ENCODE assay signal across 8 cellular contexts in genomic region chr6:84422380-84422968, GRCh38.
DNase-seq lines count a peak whose midpoint lies in the region; ATAC-seq and TF ChIP-seq lines count a peak whose summit lies in the region.

No MANE protein-coding gene starts in this region.

- TF ChIP-seq POLR2A in esophagus squamous epithelium (IDR thresholded peaks at IDR 0.05) (no peak), sigmoid colon (IDR thresholded peaks at IDR 0.05) (no peak)

- peaks cover 8% of the 10 kb centered on the region for H3K4me1 Mint-ChIP-seq in neural crest cell

- no peaks in the 10 kb centered on the region for H3K36me3 Mint-ChIP-seq in neural crest cell (ENCODE audit: low read depth)

- H3K27ac Mint-ChIP-seq in neural crest cell (ENCODE audit: unreplicated experiment): no peak overlapping the region

- H3K9me3 Mint-ChIP-seq in neural crest cell: no peaks in the 10 kb centered on the region

- H3K4me3 Mint-ChIP-seq in neural crest cell: no peak overlapping the region

- peak in 5 of 6 experiments; percentile 23 to 42 (median 32) for TF ChIP-seq CTCF in esophagus squamous epithelium (IDR thresholded peaks at IDR 0.05)
- peak; percentile 84 for TF ChIP-seq CTCF in neural crest cell (conservative IDR thresholded peaks at IDR 0.05)
- TF ChIP-seq CTCF in sigmoid colon (IDR thresholded peaks at IDR 0.05): peak in 1 of 4 experiments; percentile 4

- H3K4me3 ChIP-seq in esophagus squamous epithelium (no peak overlapping the region), sigmoid colon (no peak overlapping the region)

- intact Hi-C loops in esophagus squamous epithelium (cut with DNase I) (loop anchor here (10.0 kb wide), 1 partner anchor 352 kb away; no protein-coding TSS in a partner anchor), sigmoid colon (cut with DNase I) (no loop called here)

- H3K36me3 ChIP-seq in esophagus squamous epithelium: no peaks in the 10 kb centered on the region
- no peaks in the 10 kb centered on the region for H3K36me3 ChIP-seq in sigmoid colon

- H3K27ac ChIP-seq in esophagus squamous epithelium (no peak overlapping the region), sigmoid colon (no peak overlapping the region)

- ATAC-seq in HG02938 (IDR thresholded peaks at IDR 0.05; ENCODE audit: unreplicated experiment) (peak; percentile 84), HG02870 (IDR thresholded peaks at IDR 0.05; ENCODE audit: unreplicated experiment) (no peak)

- H3K27me3 ChIP-seq in esophagus squamous epithelium (peaks cover 0 to 44% (median 0%) of the 10 kb centered on the region in 4 donors), sigmoid colon (peaks cover 0 to 22% (median 0%) of the 10 kb centered on the region in 3 donors)

- peaks cover 70% of the 10 kb centered on the region for H3K27me3 Mint-ChIP-seq in neural crest cell (ENCODE audit: low read depth)

- no peaks in the 10 kb centered on the region for H3K4me1 ChIP-seq in esophagus squamous epithelium
- no peaks in the 10 kb centered on the region for H3K4me1 ChIP-seq in sigmoid colon

- 21 to 26% methylated on average over 13 of the region's 13 CpGs for WGBS in esophagus squamous epithelium, 2 donors
- WGBS in sigmoid colon, 2 donors: 21 to 46% methylated on average over 13 of the region's 13 CpGs

- peak; percentile 61 for DNase-seq in activated CD8-positive, alpha-beta memory T cell treated with anti-CD3 and anti-CD28 coated beads, Interleukin-2, amount 50 U/mL, for 48 hours
- no peak for DNase-seq in activated CD8-positive, alpha-beta memory T cell treated with anti-CD3 and anti-CD28 coated beads for 24 hours
- peak; percentile 56 for DNase-seq in RPMI7951 (ENCODE audit: low read depth)
- DNase-seq in esophagus squamous epithelium (lab: John Stamatoyannopoulos, UW): no peak
- peak; percentile 82 for DNase-seq in neural crest cell (ENCODE audit: low read depth, low spot score)
- DNase-seq in sigmoid colon: no peak

- no peak for TF ChIP-seq EP300 in sigmoid colon (IDR thresholded peaks at IDR 0.05)

- H3K9me3 ChIP-seq in esophagus squamous epithelium: no peaks in the 10 kb centered on the region
- H3K9me3 ChIP-seq in sigmoid colon: no peaks in the 10 kb centered on the region

Comparison
In these comparisons a context has a peak if more than half of its experiments do, and no peak if none do; other contexts are left out.
1. DNase-seq: peak in activated CD8-positive, alpha-beta memory T cell treated with anti-CD3 and anti-CD28 coated beads, Interleukin-2, amount 50 U/mL, for 48 hours (single experiment), RPMI7951 (single experiment) and neural crest cell (single experiment); none in activated CD8-positive, alpha-beta memory T cell treated with anti-CD3 and anti-CD28 coated beads for 24 hours (single experiment), esophagus squamous epithelium (single experiment) and sigmoid colon (single experiment).